ENCODE assay signal across 1 cellular context in the genomic region with DNA sequence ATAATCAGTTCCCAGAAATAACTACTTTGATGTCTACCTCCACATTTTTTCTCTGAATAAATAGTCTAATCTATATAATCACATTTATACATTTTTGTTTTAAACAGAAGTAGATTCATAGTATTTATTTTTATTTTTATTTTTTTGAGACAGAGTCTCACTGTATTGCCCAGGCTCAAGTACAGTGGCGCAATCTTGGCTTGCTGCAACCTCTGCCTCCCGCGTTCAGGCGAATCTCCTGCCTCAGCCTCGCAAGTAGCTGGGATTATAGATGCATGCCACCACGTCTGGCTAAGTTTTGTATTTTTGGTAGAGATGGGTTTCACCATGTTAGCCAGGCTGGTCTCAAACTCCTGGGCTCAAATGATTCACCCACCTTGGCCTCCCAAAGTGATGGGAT.
TF ChIP-seq lines count a peak whose summit lies in the region.

No MANE protein-coding gene starts in this region.

TF ChIP-seq in HepG2, 621 proteins besides CTCF, POLR2A, EP300 and RAD21 (continued from another document):
- TF ChIP-seq ZBTB33 (CRISPR knock-in tag; IDR thresholded peaks at IDR 0.05): peak; percentile 69; the same call in 1 of the 2 replicates
